15 cellular contexts compared by ENCODE assay signal in the genomic region with DNA sequence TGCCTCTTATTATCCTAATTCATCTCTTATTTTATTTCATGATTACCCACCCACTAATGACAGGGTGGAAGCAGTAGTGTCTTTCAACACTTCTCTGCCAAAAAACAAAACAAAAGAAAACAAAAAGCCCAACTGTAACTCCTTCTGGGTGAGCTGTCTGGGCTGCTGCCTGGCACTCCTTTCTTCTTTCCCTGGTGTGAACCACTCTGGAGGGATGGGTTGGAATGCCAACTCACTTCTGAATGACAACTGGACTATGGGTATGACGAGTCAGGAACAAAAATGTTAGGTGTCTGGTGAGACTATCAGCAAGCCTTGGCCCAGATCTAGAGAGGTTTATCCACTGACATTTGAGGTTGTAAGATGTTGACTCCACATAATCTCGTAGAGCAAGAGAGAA.
A peak's percentile ranks its signal among the peaks of the same experiment; 100 is the strongest.
DNase-seq lines count a peak whose midpoint lies in the region; ATAC-seq, FAIRE-seq and TF ChIP-seq lines count a peak whose summit lies in the region.
"Had no signal": no experiment of that assay in that cellular context is flagged by ENCODE, and none has a peak within 500 bp of the region (broad histone marks: within the 10 kb centered on the region; RNA-seq: fewer than 3 reads in every experiment).

No MANE protein-coding gene starts in this region.

- H3K4me1 Mint-ChIP-seq in nephron progenitor cell: peaks cover 34% of the 10 kb centered on the region

- TF ChIP-seq POLR2A in esophagus squamous epithelium (IDR thresholded peaks at IDR 0.05): no peak

- H3K27ac ChIP-seq in SJSA1: peak overlapping the region; percentile 92
- peak overlapping the region in 3 of 4 donors; percentile 21 to 62 (median 43) for H3K27ac ChIP-seq in esophagus squamous epithelium
- H3K27ac ChIP-seq in left lung: no peak overlapping the region
- H3K27ac ChIP-seq: ovary had no signal

- H3K27me3 Mint-ChIP-seq in nephron progenitor cell (ENCODE audit: low read depth, poor library complexity): no peaks in the 10 kb centered on the region

- no peak for FAIRE-seq in D721Med (lab: Jason Lieb, UNC)

- H3K36me3 ChIP-seq in SJSA1: peaks cover 84% of the 10 kb centered on the region
- peaks cover 0 to 50% (median 9%) of the 10 kb centered on the region in 3 donors for H3K36me3 ChIP-seq in esophagus squamous epithelium
- H3K36me3 ChIP-seq in left lung: peaks cover 0 to 60% of the 10 kb centered on the region in 2 donors
- H3K36me3 ChIP-seq: ovary had no signal

- H3K27ac Mint-ChIP-seq in nephron progenitor cell: peak overlapping the region; percentile 29

- TF ChIP-seq CTCF in esophagus squamous epithelium (IDR thresholded peaks at IDR 0.05): no peak
- no peak for TF ChIP-seq CTCF in nephron progenitor cell (IDR thresholded peaks at IDR 0.05)
- TF ChIP-seq CTCF in left lung (IDR thresholded peaks at IDR 0.05): no peak
- no peak for TF ChIP-seq CTCF in D721Med (IDR thresholded peaks at IDR 0.05; ENCODE audit: insufficient read depth, missing control alignments)

- H3K27me3 ChIP-seq in SJSA1 (replicated peaks) (no peaks in the 10 kb centered on the region), esophagus squamous epithelium (no peaks in the 10 kb centered on the region), left lung (no peaks in the 10 kb centered on the region)
- H3K27me3 ChIP-seq: ovary had no signal

- H3K9me3 Mint-ChIP-seq in nephron progenitor cell: no peaks in the 10 kb centered on the region
- H3K9me3 Mint-ChIP-seq: CD14-positive monocyte had no signal

- intact Hi-C loops in esophagus squamous epithelium (cut with DNase I) (no loop called here), left lung (cut with DNase I) (no loop called here)

- WGBS in esophagus squamous epithelium, 2 donors: 37 to 47% methylated on average over 2 of the region's 2 CpGs

- H3K36me3 Mint-ChIP-seq in nephron progenitor cell (ENCODE audit: low read depth): peaks cover 47% of the 10 kb centered on the region

- H3K4me3 Mint-ChIP-seq in nephron progenitor cell: no peak overlapping the region
- H3K4me3 Mint-ChIP-seq: CD14-positive monocyte had no signal

- ATAC-seq in left lung (no peak), GM19397 (IDR thresholded peaks at IDR 0.05; ENCODE audit: unreplicated experiment) (no peak)

- H3K9me3 ChIP-seq in SJSA1 (replicated peaks) (no peaks in the 10 kb centered on the region), esophagus squamous epithelium (no peaks in the 10 kb centered on the region), left lung (no peaks in the 10 kb centered on the region)
- H3K9me3 ChIP-seq: ovary had no signal

- DNase-seq in EH (ENCODE audit: low read depth): peak; percentile 58
- peak; percentile 63 to 71 for DNase-seq in SJSA1 (ENCODE audit: low read depth in 1 of 2, low spot score in 2 of 2)
- DNase-seq in esophagus squamous epithelium (lab: John Stamatoyannopoulos, UW): no peak
- DNase-seq in nephron progenitor cell: no peak
- DNase-seq in left lung: no peak
- no peak for DNase-seq in D721Med (ENCODE audit: insufficient read length, low spot score)
- no peak for DNase-seq in Kasumi-1 (lab: John Stamatoyannopoulos, UW)
- DNase-seq: activated CD4-positive, CD25-positive, alpha-beta regulatory T cell treated with anti-CD3 and anti-CD28 coated beads, Interleukin-2, amount 50 U/mL, for 72 hours; activated effector memory CD4-positive, alpha-beta T cell treated with anti-CD3 and anti-CD28 coated beads, Interleukin-2, amount 50 U/mL, for 16 hours; foreskin melanocyte; KG1; ovary; stimulated activated CD4-positive, alpha-beta T cell treated with anti-CD3 and anti-CD28 coated beads, Interleukin-2, amount 100 ng/mL, for 24 hours had no signal

- H3K4me1 ChIP-seq in SJSA1 (replicated peaks) (peaks cover 66% of the 10 kb centered on the region), esophagus squamous epithelium (peaks cover 0 to 35% (median 18%) of the 10 kb centered on the region in 3 donors), left lung (peaks cover 10 to 40% of the 10 kb centered on the region in 2 donors)

- H3K4me3 ChIP-seq in SJSA1: no peak overlapping the region
- no peak overlapping the region for H3K4me3 ChIP-seq in esophagus squamous epithelium
- no peak overlapping the region for H3K4me3 ChIP-seq in left lung
- H3K4me3 ChIP-seq: ovary had no signal

Comparison
In these comparisons a context has a peak if more than half of its experiments do, and no peak if none do; other contexts are left out.
1. DNase-seq: peak in EH (single experiment) and SJSA1 (2 of 2); none in esophagus squamous epithelium (single experiment), nephron progenitor cell (single experiment), left lung (0 of 2), D721Med (single experiment) and Kasumi-1 (0 of 2).
2. H3K27ac ChIP-seq: peak in SJSA1 (single experiment) and esophagus squamous epithelium (3 of 4); none in left lung (0 of 2).